1 cellular context compared by ENCODE assay signal in genomic region chr11:61972112-61972795, GRCh38.
TF ChIP-seq lines count a peak whose summit lies in the region.

No MANE protein-coding gene starts in this region.

TF ChIP-seq in K562, 482 proteins besides CTCF, POLR2A, EP300 and RAD21 (continued from another document):
- TF ChIP-seq RNF219 (CRISPR knock-in tag; IDR thresholded peaks at IDR 0.05) = no peak
- TF ChIP-seq PREB (CRISPR knock-in tag; IDR thresholded peaks at IDR 0.05) = no peak
- TF ChIP-seq ZNF512 (tag; IDR thresholded peaks at IDR 0.05) = no peak
- TF ChIP-seq ARID1B (IDR thresholded peaks at IDR 0.05) = no peak
- TF ChIP-seq EZH2 (IDR thresholded peaks at IDR 0.05; ENCODE audit: borderline replicate concordance, low read depth, low read length) = no peak
- TF ChIP-seq ZNF592 (IDR thresholded peaks at IDR 0.05) = peak; percentile 84
- TF ChIP-seq ZNF431 (CRISPR knock-in tag; IDR thresholded peaks at IDR 0.05) = no peak
- TF ChIP-seq TCFL5 (CRISPR knock-in tag; conservative IDR thresholded peaks at IDR 0.05) = no peak
- TF ChIP-seq RBM39 (optimal IDR thresholded peaks at IDR 0.05; ENCODE audit: low read depth, low read length) = no peak
- no peak for TF ChIP-seq ATF6 (CRISPR knock-in tag; IDR thresholded peaks at IDR 0.05)
- TF ChIP-seq ETS1 (conservative IDR thresholded peaks at IDR 0.05; ENCODE audit: control insufficient read depth, low read depth, low read length) = no peak
- TF ChIP-seq FOXA1 (IDR thresholded peaks at IDR 0.05; ENCODE audit: borderline replicate concordance) = no peak
- TF ChIP-seq ZNF76 (CRISPR knock-in tag; IDR thresholded peaks at IDR 0.05; ENCODE audit: borderline replicate concordance) = no peak
- TF ChIP-seq MAFK (IDR thresholded peaks at IDR 0.05; ENCODE audit: low read length) = no peak
- TF ChIP-seq GTF2E2 (tag; IDR thresholded peaks at IDR 0.05) = no peak; the same call in 1 of the 2 replicates
- TF ChIP-seq ZNF589 (CRISPR knock-in tag; IDR thresholded peaks at IDR 0.05; ENCODE audit: low read depth) = peak; percentile 9; the same call in 1 of the 2 replicates
- no peak for TF ChIP-seq SRF (CRISPR knock-in tag; IDR thresholded peaks at IDR 0.05)
- TF ChIP-seq FOXM1 (IDR thresholded peaks at IDR 0.05; ENCODE audit: low read depth) = no peak
- TF ChIP-seq FOXM1 (CRISPR knock-in tag; IDR thresholded peaks at IDR 0.05; ENCODE audit: low read depth) = no peak
- no peak for TF ChIP-seq TGIF2 (CRISPR knock-in tag; IDR thresholded peaks at IDR 0.05)
- no peak for TF ChIP-seq ZSCAN29 (IDR thresholded peaks at IDR 0.05)
- TF ChIP-seq PHB (CRISPR knock-in tag; IDR thresholded peaks at IDR 0.05) = no peak; the same call in 1 of the 2 replicates
- TF ChIP-seq ZNF436 (CRISPR knock-in tag; IDR thresholded peaks at IDR 0.05) = no peak
- no peak for TF ChIP-seq ESRRB (CRISPR knock-in tag; IDR thresholded peaks at IDR 0.05; ENCODE audit: borderline replicate concordance)
- no peak for TF ChIP-seq NCOA6 (IDR thresholded peaks at IDR 0.05)
- no peak for TF ChIP-seq KLF13 (tag; IDR thresholded peaks at IDR 0.05; ENCODE audit: borderline replicate concordance, low read depth)
